Comparison of ENCODE assay signal across 1 cellular context in genomic region chr14:34053666-34054065, GRCh38.
TF ChIP-seq lines count a peak whose summit lies in the region.

No MANE protein-coding gene starts in this region.

TF ChIP-seq in HCT116, 20 proteins besides CTCF, POLR2A, EP300 and RAD21:
- no peak for TF ChIP-seq ZBTB33 (IDR thresholded peaks at IDR 0.05; ENCODE audit: extremely low read depth, insufficient replicate concordance, low read length)
